Comparison of ENCODE assay signal across 18 cellular contexts in the genomic region with DNA sequence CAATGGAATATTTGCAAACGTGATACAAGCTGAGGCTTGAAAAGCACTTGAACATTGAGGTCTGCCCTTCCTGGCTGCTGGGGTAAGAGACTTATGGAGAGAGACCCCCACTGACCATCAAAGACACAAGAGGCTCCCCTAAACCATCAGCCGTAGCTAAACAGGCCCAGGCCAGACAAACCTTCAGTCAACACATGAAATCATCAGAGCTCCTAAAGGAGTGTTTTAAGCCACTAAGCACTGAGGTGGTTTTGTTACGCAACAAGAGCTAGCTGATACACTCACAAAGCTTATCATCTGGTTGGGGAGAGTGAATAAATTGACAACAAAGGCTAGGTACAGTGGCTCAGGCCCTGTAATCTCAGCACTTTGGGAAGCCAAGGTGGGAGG.
DNase-seq lines count a peak whose midpoint lies in the region; ATAC-seq, FAIRE-seq and TF ChIP-seq lines count a peak whose summit lies in the region.
"Had no signal": no experiment of that assay in that cellular context is flagged by ENCODE, and none has a peak within 500 bp of the region (broad histone marks: within the 10 kb centered on the region; RNA-seq: fewer than 3 reads in every experiment).

No MANE protein-coding gene starts in this region.

- H3K4me2 ChIP-seq in HepG2 (ENCODE audit: low read depth, low read length), result no peak overlapping the region

- H2AFZ ChIP-seq in HepG2 (ENCODE audit: low read length), result no peak overlapping the region

- ATAC-seq in HepG2 (no peak), right lobe of liver (no peak), left colon (peak; percentile 10), GM21367 (IDR thresholded peaks at IDR 0.05; ENCODE audit: unreplicated experiment) (no peak), GM18870 (IDR thresholded peaks at IDR 0.05; ENCODE audit: unreplicated experiment) (no peak)
- ATAC-seq: Panc1 had no signal

- H3K4me3 ChIP-seq in HepG2 (replicated peaks in 1 of 3; ENCODE audit: insufficient read depth in 1 of 3, low read depth in 2 of 3, low read length in 3 of 3) (no peak overlapping the region), right lobe of liver (no peak overlapping the region), prostate gland (no peak overlapping the region), vagina (no peak overlapping the region)
- H3K4me3 ChIP-seq: lung, SJSA1 had no signal

- H3K9me3 Mint-ChIP-seq in osteocyte (ENCODE audit: unreplicated experiment), result no peaks in the 10 kb centered on the region
- H3K9me3 Mint-ChIP-seq: naive thymus-derived CD8-positive, alpha-beta T cell had no signal

- intact Hi-C loops in HepG2 (cut with micrococcal nuclease; ENCODE audit: unreplicated experiment) (no loop called here), right lobe of liver (cut with DNase I) (no loop called here), left colon (cut with DNase I, micrococcal nuclease) (no loop called here), prostate gland (cut with DNase I) (no loop called here), vagina (cut with DNase I) (loop anchor here (5.0 kb wide), 1 partner anchor 1937 kb away; a partner anchor contains a TSS)

- 95% methylated on average over 2 of the region's 3 CpGs for WGBS in HepG2 (ENCODE audit: low lambda C conversion rate)
- WGBS in right lobe of liver (ENCODE audit: insufficient coverage, low coverage, low lambda C conversion rate, missing lambda C conversion rate), result 67% methylated on average over 2 of the region's 3 CpGs
- 50% methylated on average over 3 of the region's 3 CpGs for WGBS in prostate gland

- 0 out of 2 replicates have a peak, but pooled peaks cover 5% of the 10 kb centered on the region for H4K20me1 ChIP-seq in HepG2 (ENCODE audit: insufficient read depth, low read length)

- H3K27me3 ChIP-seq in HepG2 (ENCODE audit: control insufficient read depth in 1 of 2, insufficient read depth in 2 of 2, low read length in 2 of 2) (no peaks in the 10 kb centered on the region), right lobe of liver (no peaks in the 10 kb centered on the region), prostate gland (replicated peaks; ENCODE audit: insufficient read depth) (no peaks in the 10 kb centered on the region), vagina (no peaks in the 10 kb centered on the region)
- H3K27me3 ChIP-seq: SJSA1 had no signal

- DNase-seq in HepG2 (ENCODE audit: low spot score) (no peak), right lobe of liver (no peak), left colon (no peak), prostate gland (ENCODE audit: low spot score) (no peak), vagina (ENCODE audit: extremely low spot score in 2 of 2) (no peak), osteocyte (ENCODE audit: extremely low spot score, unreplicated experiment) (no peak)
- DNase-seq: activated effector memory CD4-positive, alpha-beta T cell treated with Interleukin-2 at 50 U/mL for 16 hours; CD4-positive, CD25-positive, alpha-beta regulatory T cell; KG1; T-helper 17 cell had no signal

- no peaks in the 10 kb centered on the region for H3K79me2 ChIP-seq in HepG2 (ENCODE audit: insufficient read depth, low read length)

- no peaks in the 10 kb centered on the region for H3K9me3 ChIP-seq in HepG2 (ENCODE audit: low read length)
- H3K9me3 ChIP-seq in right lobe of liver, result no peaks in the 10 kb centered on the region
- H3K9me3 ChIP-seq in prostate gland, result no peaks in the 10 kb centered on the region
- no peaks in the 10 kb centered on the region for H3K9me3 ChIP-seq in vagina
- H3K9me3 ChIP-seq: SJSA1 had no signal

- no peak for FAIRE-seq in HepG2 (lab: Jason Lieb, UNC)
- FAIRE-seq: endothelial cell of umbilical vein had no signal

- BruUV-seq in HepG2 (replicated peaks; lab: Mats Ljungman, UMichigan), result no TSS peak

- no peaks in the 10 kb centered on the region for H3K27me3 Mint-ChIP-seq in osteocyte (ENCODE audit: unreplicated experiment)
- H3K27me3 Mint-ChIP-seq: naive thymus-derived CD8-positive, alpha-beta T cell; T-helper 17 cell had no signal

- peaks cover 5% of the 10 kb centered on the region for H3K4me1 Mint-ChIP-seq in osteocyte (ENCODE audit: unreplicated experiment)

- TF ChIP-seq CTCF in HepG2 (CRISPR knock-in tag; IDR thresholded peaks at IDR 0.05), result no peak
- no peak for TF ChIP-seq CTCF in right lobe of liver (IDR thresholded peaks at IDR 0.05)
- no peak for TF ChIP-seq CTCF in prostate gland (IDR thresholded peaks at IDR 0.05)
- no peak for TF ChIP-seq CTCF in vagina (IDR thresholded peaks at IDR 0.05)
- no peak for TF ChIP-seq CTCF in osteocyte (IDR thresholded peaks at IDR 0.05)

- H3K36me3 ChIP-seq in HepG2 (replicated peaks in 1 of 2; ENCODE audit: control insufficient read depth in 1 of 2, insufficient read depth in 2 of 2, low read length in 2 of 2) (peaks cover 21 to 43% of the 10 kb centered on the region in 2 experiments; a peak in 4 of 5 replicates), right lobe of liver (peaks cover 0 to 22% (median 3%) of the 10 kb centered on the region in 4 donors), prostate gland (no peaks in the 10 kb centered on the region), vagina (peaks cover 0 to 10% of the 10 kb centered on the region in 2 donors)
- H3K36me3 ChIP-seq: SJSA1 had no signal

- CTCF ChIA-PET in HepG2 (lab: Yijun Ruan, JAX; ENCODE audit: low intra/inter-chr PET ratio, low total read pairs), result no interaction called here

- in situ Hi-C loops in HepG2 (cut with HindIII; ENCODE audit: extremely low pct_ligation_motif_present, low pct_unique_long_range_greater_than_20kb), result no loop called here

- POLR2A ChIA-PET in HepG2 (lab: Yijun Ruan, JAX), result interaction anchor here (1.0 kb wide), 1 partner anchor 17 kb away, joined by 4 read pairs; no protein-coding TSS in a partner anchor

- no peak overlapping the region for H3K9ac ChIP-seq in HepG2 (ENCODE audit: insufficient read depth, low read depth, low read length)

- TF ChIP-seq POLR2A in HepG2 (IDR thresholded peaks at IDR 0.05; ENCODE audit: insufficient read depth in 1 of 2, low read depth in 2 of 2, low read length in 2 of 2) (no peak), right lobe of liver (IDR thresholded peaks at IDR 0.05) (no peak), prostate gland (IDR thresholded peaks at IDR 0.05) (no peak), vagina (IDR thresholded peaks at IDR 0.05) (no peak)

- H3K27ac Mint-ChIP-seq in osteocyte (ENCODE audit: unreplicated experiment), result no peak overlapping the region
- H3K27ac Mint-ChIP-seq: CD4-positive, CD25-positive, alpha-beta regulatory T cell had no signal

- H3K4me1 ChIP-seq in HepG2 (ENCODE audit: insufficient read depth, low read length) (peaks cover 22% of the 10 kb centered on the region), right lobe of liver (peaks cover 0 to 23% (median 10%) of the 10 kb centered on the region in 4 donors), prostate gland (replicated peaks) (peaks cover 5% of the 10 kb centered on the region), vagina (peaks cover 53% of the 10 kb centered on the region)
- H3K4me1 ChIP-seq: SJSA1 had no signal

- no peak for TF ChIP-seq RAD21 in HepG2 (CRISPR knock-in tag; IDR thresholded peaks at IDR 0.05)

- H3K27ac ChIP-seq in HepG2 (ENCODE audit: extremely low read length, insufficient read depth, low read length), result peak overlapping the region; percentile 2
- no peak overlapping the region for H3K27ac ChIP-seq in right lobe of liver
- peak overlapping the region; percentile 55 to 60 for H3K27ac ChIP-seq in prostate gland
- peak overlapping the region; percentile 46 for H3K27ac ChIP-seq in vagina
- H3K27ac ChIP-seq: SJSA1 had no signal

- no peak for TF ChIP-seq EP300 in HepG2 (IDR thresholded peaks at IDR 0.05; ENCODE audit: low read depth in 2 of 2, low read length in 2 of 2)
- no peak for TF ChIP-seq EP300 in HepG2 (CRISPR knock-in tag; IDR thresholded peaks at IDR 0.05; ENCODE audit: borderline replicate concordance)

- H3K36me3 Mint-ChIP-seq in osteocyte (ENCODE audit: unreplicated experiment), result peaks cover 12% of the 10 kb centered on the region
- H3K36me3 Mint-ChIP-seq: CD4-positive, CD25-positive, alpha-beta regulatory T cell; naive thymus-derived CD8-positive, alpha-beta T cell had no signal

- no peak overlapping the region for H3K4me3 Mint-ChIP-seq in osteocyte (ENCODE audit: unreplicated experiment)
- H3K4me3 Mint-ChIP-seq: activated naive CD8-positive, alpha-beta T cell treated with anti-CD3 and anti-CD28 coated beads, Interleukin-2, amount 50 U/mL, for 24 hours; CD4-positive, CD25-positive, alpha-beta regulatory T cell; T-helper 17 cell had no signal

TF ChIP-seq in HepG2, 621 proteins besides CTCF, POLR2A, EP300 and RAD21:
- TF ChIP-seq CEBPG (CRISPR knock-in tag; IDR thresholded peaks at IDR 0.05) (peak; percentile 41; the same call in 1 of the 2 replicates), RBAK (CRISPR knock-in tag; IDR thresholded peaks at IDR 0.05) (peak; percentile 100), ZNF205 (CRISPR knock-in tag; IDR thresholded peaks at IDR 0.05) (peak; percentile 98), CEBPB (IDR thresholded peaks at IDR 0.05; ENCODE audit: borderline replicate concordance, low read depth, low read length) (peak; percentile 73)
- TF ChIP-seq, protein P1, sequence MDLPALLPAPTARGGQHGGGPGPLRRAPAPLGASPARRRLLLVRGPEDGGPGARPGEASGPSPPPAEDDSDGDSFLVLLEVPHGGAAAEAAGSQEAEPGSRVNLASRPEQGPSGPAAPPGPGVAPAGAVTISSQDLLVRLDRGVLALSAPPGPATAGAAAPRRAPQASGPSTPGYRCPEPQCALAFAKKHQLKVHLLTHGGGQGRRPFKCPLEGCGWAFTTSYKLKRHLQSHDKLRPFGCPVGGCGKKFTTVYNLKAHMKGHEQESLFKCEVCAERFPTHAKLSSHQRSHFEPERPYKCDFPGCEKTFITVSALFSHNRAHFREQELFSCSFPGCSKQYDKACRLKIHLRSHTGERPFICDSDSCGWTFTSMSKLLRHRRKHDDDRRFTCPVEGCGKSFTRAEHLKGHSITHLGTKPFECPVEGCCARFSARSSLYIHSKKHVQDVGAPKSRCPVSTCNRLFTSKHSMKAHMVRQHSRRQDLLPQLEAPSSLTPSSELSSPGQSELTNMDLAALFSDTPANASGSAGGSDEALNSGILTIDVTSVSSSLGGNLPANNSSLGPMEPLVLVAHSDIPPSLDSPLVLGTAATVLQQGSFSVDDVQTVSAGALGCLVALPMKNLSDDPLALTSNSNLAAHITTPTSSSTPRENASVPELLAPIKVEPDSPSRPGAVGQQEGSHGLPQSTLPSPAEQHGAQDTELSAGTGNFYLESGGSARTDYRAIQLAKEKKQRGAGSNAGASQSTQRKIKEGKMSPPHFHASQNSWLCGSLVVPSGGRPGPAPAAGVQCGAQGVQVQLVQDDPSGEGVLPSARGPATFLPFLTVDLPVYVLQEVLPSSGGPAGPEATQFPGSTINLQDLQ (CRISPR knock-in tag; IDR thresholded peaks at IDR 0.05), result no peak

Comparison
In these comparisons a context has a peak if more than half of its experiments do, and no peak if none do; other contexts are left out.
1. H3K27ac ChIP-seq: peak in HepG2 (single experiment), prostate gland (2 of 2) and vagina (single experiment); none in right lobe of liver (0 of 3).